1 cellular context compared by ENCODE assay signal in the genomic region with DNA sequence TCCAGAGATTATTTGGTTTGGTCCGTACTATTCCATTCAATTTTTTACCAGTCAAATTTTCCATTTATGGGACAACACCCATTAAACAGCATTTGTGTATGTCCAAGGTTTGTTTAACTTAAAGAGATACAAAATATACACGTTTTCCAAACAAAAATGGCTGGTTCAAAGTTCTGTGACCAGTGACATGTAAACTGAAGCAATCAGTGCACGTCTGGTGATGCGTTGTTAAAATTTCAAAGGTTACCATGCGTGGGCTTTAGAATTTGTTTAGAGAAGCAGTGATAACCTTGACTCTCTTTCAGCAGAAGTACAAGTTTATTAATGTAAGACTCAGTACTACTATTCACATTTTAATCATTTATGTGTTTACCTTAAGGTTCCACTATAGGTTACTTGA.
TF ChIP-seq lines count a peak whose summit lies in the region.

No MANE protein-coding gene starts in this region.

TF ChIP-seq in HepG2, 621 proteins besides CTCF, POLR2A, EP300 and RAD21 (continued from another document):
- TF ChIP-seq, protein P1, sequence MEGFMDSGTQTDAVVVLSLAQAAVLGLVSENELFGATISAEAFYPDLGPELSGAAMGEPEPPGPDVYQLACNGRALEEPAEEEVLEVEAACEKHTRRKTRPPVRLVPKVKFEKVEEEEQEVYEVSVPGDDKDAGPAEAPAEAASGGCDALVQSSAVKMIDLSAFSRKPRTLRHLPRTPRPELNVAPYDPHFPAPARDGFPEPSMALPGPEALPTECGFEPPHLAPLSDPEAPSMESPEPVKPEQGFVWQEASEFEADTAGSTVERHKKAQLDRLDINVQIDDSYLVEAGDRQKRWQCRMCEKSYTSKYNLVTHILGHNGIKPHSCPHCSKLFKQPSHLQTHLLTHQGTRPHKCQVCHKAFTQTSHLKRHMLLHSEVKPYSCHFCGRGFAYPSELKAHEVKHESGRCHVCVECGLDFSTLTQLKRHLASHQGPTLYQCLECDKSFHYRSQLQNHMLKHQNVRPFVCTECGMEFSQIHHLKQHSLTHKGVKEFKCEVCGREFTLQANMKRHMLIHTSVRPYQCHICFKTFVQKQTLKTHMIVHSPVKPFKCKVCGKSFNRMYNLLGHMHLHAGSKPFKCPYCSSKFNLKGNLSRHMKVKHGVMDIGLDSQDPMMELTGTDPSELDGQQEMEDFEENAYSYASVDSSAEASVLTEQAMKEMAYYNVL (CRISPR knock-in tag; IDR thresholded peaks at IDR 0.05; ENCODE audit: borderline replicate concordance), result peak; percentile 68; the same call in 1 of the 2 replicates
- TF ChIP-seq RXRA (CRISPR knock-in tag; IDR thresholded peaks at IDR 0.05), result no peak; the same call in 1 of the 2 replicates
- TF ChIP-seq, protein P2, sequence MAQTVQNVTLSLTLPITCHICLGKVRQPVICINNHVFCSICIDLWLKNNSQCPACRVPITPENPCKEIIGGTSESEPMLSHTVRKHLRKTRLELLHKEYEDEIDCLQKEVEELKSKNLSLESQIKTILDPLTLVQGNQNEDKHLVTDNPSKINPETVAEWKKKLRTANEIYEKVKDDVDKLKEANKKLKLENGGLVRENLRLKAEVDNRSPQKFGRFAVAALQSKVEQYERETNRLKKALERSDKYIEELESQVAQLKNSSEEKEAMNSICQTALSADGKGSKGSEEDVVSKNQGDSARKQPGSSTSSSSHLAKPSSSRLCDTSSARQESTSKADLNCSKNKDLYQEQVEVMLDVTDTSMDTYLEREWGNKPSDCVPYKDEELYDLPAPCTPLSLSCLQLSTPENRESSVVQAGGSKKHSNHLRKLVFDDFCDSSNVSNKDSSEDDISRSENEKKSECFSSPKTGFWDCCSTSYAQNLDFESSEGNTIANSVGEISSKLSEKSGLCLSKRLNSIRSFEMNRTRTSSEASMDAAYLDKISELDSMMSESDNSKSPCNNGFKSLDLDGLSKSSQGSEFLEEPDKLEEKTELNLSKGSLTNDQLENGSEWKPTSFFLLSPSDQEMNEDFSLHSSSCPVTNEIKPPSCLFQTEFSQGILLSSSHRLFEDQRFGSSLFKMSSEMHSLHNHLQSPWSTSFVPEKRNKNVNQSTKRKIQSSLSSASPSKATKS (CRISPR knock-in tag; IDR thresholded peaks at IDR 0.05), result no peak
- no peak for TF ChIP-seq ZNF431 (CRISPR knock-in tag; IDR thresholded peaks at IDR 0.05; ENCODE audit: borderline replicate concordance, low read depth)
- peak; percentile 77 for TF ChIP-seq MEIS2 (CRISPR knock-in tag; IDR thresholded peaks at IDR 0.05)
- no peak for TF ChIP-seq ZNF670 (CRISPR knock-in tag; IDR thresholded peaks at IDR 0.05; ENCODE audit: borderline replicate concordance)
- peak; percentile 89 for TF ChIP-seq SAP130 (CRISPR knock-in tag; IDR thresholded peaks at IDR 0.05; ENCODE audit: low read depth)
- peak; percentile 92 for TF ChIP-seq HMG20B (CRISPR knock-in tag; conservative IDR thresholded peaks at IDR 0.05)
- TF ChIP-seq ZNF20 (CRISPR knock-in tag; IDR thresholded peaks at IDR 0.05), result no peak
- TF ChIP-seq NR2F1 (CRISPR knock-in tag; IDR thresholded peaks at IDR 0.05), result peak; percentile 26 to 38; a peak in 1 of 4 replicates
- TF ChIP-seq ZNF652 (CRISPR knock-in tag; IDR thresholded peaks at IDR 0.05; ENCODE audit: borderline replicate concordance, low read depth), result peak; percentile 58; the same call in 1 of the 2 replicates
- no peak for TF ChIP-seq XBP1 (CRISPR knock-in tag; IDR thresholded peaks at IDR 0.05)
- TF ChIP-seq, protein P3, sequence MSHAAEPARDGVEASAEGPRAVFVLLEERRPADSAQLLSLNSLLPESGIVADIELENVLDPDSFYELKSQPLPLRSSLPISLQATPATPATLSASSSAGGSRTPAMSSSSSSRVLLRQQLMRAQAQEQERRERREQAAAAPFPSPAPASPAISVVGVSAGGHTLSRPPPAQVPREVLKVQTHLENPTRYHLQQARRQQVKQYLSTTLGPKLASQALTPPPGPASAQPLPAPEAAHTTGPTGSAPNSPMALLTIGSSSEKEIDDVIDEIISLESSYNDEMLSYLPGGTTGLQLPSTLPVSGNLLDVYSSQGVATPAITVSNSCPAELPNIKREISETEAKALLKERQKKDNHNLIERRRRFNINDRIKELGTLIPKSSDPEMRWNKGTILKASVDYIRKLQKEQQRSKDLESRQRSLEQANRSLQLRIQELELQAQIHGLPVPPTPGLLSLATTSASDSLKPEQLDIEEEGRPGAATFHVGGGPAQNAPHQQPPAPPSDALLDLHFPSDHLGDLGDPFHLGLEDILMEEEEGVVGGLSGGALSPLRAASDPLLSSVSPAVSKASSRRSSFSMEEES (CRISPR knock-in tag; IDR thresholded peaks at IDR 0.05), result peak; percentile 90
- TF ChIP-seq ZNF382 (CRISPR knock-in tag; IDR thresholded peaks at IDR 0.05; ENCODE audit: borderline replicate concordance), result no peak
- 0 out of 2 replicates have a peak, but pooled peaks have one; percentile 45 for TF ChIP-seq KDM6A (CRISPR knock-in tag; IDR thresholded peaks at IDR 0.05; ENCODE audit: low read depth)
- no peak for TF ChIP-seq TEAD2 (CRISPR knock-in tag; IDR thresholded peaks at IDR 0.05)
- no peak for TF ChIP-seq HNRNPLL (IDR thresholded peaks at IDR 0.05; ENCODE audit: low read depth, low read length, poor library complexity, severe bottlenecking)
- no peak for TF ChIP-seq NCOA5 (CRISPR knock-in tag; IDR thresholded peaks at IDR 0.05)
- TF ChIP-seq HOXD1 (CRISPR knock-in tag; IDR thresholded peaks at IDR 0.05), result peak; percentile 52; the same call in 1 of the 2 replicates
- TF ChIP-seq ZNF17 (CRISPR knock-in tag; IDR thresholded peaks at IDR 0.05), result no peak
- peak; percentile 70 for TF ChIP-seq MED8 (CRISPR knock-in tag; IDR thresholded peaks at IDR 0.05; ENCODE audit: insufficient replicate concordance)
- TF ChIP-seq HES4 (CRISPR knock-in tag; IDR thresholded peaks at IDR 0.05; ENCODE audit: borderline replicate concordance), result no peak
- TF ChIP-seq, protein P4, sequence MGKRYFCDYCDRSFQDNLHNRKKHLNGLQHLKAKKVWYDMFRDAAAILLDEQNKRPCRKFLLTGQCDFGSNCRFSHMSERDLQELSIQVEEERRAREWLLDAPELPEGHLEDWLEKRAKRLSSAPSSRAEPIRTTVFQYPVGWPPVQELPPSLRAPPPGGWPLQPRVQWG (CRISPR knock-in tag; IDR thresholded peaks at IDR 0.05; ENCODE audit: borderline replicate concordance, low read depth), result no peak
- peak; percentile 41; the same call in 1 of the 2 replicates for TF ChIP-seq KAT8 (CRISPR knock-in tag; IDR thresholded peaks at IDR 0.05)
- TF ChIP-seq ZMYM4 (CRISPR knock-in tag; IDR thresholded peaks at IDR 0.05), result peak; percentile 66; the same call in 1 of the 2 replicates
- TF ChIP-seq, protein P5, sequence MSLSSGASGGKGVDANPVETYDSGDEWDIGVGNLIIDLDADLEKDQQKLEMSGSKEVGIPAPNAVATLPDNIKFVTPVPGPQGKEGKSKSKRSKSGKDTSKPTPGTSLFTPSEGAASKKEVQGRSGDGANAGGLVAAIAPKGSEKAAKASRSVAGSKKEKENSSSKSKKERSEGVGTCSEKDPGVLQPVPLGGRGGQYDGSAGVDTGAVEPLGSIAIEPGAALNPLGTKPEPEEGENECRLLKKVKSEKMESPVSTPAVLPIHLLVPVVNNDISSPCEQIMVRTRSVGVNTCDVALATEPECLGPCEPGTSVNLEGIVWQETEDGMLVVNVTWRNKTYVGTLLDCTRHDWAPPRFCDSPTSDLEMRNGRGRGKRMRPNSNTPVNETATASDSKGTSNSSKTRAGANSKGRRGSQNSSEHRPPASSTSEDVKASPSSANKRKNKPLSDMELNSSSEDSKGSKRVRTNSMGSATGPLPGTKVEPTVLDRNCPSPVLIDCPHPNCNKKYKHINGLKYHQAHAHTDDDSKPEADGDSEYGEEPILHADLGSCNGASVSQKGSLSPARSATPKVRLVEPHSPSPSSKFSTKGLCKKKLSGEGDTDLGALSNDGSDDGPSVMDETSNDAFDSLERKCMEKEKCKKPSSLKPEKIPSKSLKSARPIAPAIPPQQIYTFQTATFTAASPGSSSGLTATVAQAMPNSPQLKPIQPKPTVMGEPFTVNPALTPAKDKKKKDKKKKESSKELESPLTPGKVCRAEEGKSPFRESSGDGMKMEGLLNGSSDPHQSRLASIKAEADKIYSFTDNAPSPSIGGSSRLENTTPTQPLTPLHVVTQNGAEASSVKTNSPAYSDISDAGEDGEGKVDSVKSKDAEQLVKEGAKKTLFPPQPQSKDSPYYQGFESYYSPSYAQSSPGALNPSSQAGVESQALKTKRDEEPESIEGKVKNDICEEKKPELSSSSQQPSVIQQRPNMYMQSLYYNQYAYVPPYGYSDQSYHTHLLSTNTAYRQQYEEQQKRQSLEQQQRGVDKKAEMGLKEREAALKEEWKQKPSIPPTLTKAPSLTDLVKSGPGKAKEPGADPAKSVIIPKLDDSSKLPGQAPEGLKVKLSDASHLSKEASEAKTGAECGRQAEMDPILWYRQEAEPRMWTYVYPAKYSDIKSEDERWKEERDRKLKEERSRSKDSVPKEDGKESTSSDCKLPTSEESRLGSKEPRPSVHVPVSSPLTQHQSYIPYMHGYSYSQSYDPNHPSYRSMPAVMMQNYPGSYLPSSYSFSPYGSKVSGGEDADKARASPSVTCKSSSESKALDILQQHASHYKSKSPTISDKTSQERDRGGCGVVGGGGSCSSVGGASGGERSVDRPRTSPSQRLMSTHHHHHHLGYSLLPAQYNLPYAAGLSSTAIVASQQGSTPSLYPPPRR (CRISPR knock-in tag; IDR thresholded peaks at IDR 0.05; ENCODE audit: borderline replicate concordance), result peak; percentile 93
- peak in 1 of 2 experiments; percentile 64; a peak in 2 of 4 replicates for TF ChIP-seq KLF16 (CRISPR knock-in tag; IDR thresholded peaks at IDR 0.05)
- TF ChIP-seq ZNF326 (CRISPR knock-in tag; IDR thresholded peaks at IDR 0.05; ENCODE audit: borderline replicate concordance), result no peak
- TF ChIP-seq ZNF644 (CRISPR knock-in tag; IDR thresholded peaks at IDR 0.05; ENCODE audit: low read depth), result peak; percentile 72; the same call in 1 of the 2 replicates
- no peak for TF ChIP-seq NFATC3 (CRISPR knock-in tag; IDR thresholded peaks at IDR 0.05)
- no peak for TF ChIP-seq ZNF124 (CRISPR knock-in tag; IDR thresholded peaks at IDR 0.05)
- TF ChIP-seq, protein P6, sequence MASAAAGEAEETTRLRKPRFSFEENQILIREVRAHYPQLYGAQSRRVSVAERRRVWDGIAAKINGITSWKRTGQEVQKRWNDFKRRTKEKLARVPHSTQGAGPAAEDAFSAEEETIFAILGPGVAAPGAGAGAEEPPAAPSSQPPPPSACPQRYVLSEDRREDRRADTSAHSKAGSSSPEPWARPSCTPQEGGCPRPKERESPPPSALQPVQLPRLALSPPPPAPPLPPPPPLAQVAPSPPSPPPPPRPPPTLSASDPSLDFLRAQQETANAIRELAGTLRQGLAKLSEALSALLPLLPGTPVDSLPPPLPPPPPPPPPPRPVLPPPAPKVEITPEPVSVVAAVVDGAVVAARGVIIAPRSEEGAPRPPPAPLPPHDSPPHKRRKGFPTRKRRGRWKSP (CRISPR knock-in tag; IDR thresholded peaks at IDR 0.05), result peak; percentile 19; the same call in 1 of the 2 replicates
- TF ChIP-seq KAT7 (CRISPR knock-in tag; IDR thresholded peaks at IDR 0.05; ENCODE audit: borderline replicate concordance), result 0 out of 2 replicates have a peak, but pooled peaks have one; percentile 62
- TF ChIP-seq ZNF552 (CRISPR knock-in tag; IDR thresholded peaks at IDR 0.05; ENCODE audit: borderline replicate concordance), result no peak
- no peak for TF ChIP-seq ZC3H4 (CRISPR knock-in tag; IDR thresholded peaks at IDR 0.05; ENCODE audit: borderline replicate concordance)
- TF ChIP-seq TCF7 (IDR thresholded peaks at IDR 0.05; ENCODE audit: low read depth), result peak; percentile 88
- TF ChIP-seq ESRRA (CRISPR knock-in tag; IDR thresholded peaks at IDR 0.05; ENCODE audit: low read depth), result peak; percentile 76; the same call in 1 of the 2 replicates
- TF ChIP-seq, protein P7, sequence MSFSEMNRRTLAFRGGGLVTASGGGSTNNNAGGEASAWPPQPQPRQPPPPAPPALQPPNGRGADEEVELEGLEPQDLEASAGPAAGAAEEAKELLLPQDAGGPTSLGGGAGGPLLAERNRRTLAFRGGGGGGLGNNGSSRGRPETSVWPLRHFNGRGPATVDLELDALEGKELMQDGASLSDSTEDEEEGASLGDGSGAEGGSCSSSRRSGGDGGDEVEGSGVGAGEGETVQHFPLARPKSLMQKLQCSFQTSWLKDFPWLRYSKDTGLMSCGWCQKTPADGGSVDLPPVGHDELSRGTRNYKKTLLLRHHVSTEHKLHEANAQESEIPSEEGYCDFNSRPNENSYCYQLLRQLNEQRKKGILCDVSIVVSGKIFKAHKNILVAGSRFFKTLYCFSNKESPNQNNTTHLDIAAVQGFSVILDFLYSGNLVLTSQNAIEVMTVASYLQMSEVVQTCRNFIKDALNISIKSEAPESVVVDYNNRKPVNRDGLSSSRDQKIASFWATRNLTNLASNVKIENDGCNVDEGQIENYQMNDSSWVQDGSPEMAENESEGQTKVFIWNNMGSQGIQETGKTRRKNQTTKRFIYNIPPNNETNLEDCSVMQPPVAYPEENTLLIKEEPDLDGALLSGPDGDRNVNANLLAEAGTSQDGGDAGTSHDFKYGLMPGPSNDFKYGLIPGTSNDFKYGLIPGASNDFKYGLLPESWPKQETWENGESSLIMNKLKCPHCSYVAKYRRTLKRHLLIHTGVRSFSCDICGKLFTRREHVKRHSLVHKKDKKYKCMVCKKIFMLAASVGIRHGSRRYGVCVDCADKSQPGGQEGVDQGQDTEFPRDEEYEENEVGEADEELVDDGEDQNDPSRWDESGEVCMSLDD (CRISPR knock-in tag; IDR thresholded peaks at IDR 0.05; ENCODE audit: borderline replicate concordance), result no peak
- TF ChIP-seq FOXO1 (CRISPR knock-in tag; IDR thresholded peaks at IDR 0.05), result peak; percentile 88; the same call in 1 of the 2 replicates
- TF ChIP-seq ZNF414 (CRISPR knock-in tag; IDR thresholded peaks at IDR 0.05), result no peak
- peak; percentile 89 for TF ChIP-seq BCL6 (CRISPR knock-in tag; IDR thresholded peaks at IDR 0.05)
- no peak for TF ChIP-seq ZNF230 (CRISPR knock-in tag; IDR thresholded peaks at IDR 0.05)
- TF ChIP-seq, protein P8, sequence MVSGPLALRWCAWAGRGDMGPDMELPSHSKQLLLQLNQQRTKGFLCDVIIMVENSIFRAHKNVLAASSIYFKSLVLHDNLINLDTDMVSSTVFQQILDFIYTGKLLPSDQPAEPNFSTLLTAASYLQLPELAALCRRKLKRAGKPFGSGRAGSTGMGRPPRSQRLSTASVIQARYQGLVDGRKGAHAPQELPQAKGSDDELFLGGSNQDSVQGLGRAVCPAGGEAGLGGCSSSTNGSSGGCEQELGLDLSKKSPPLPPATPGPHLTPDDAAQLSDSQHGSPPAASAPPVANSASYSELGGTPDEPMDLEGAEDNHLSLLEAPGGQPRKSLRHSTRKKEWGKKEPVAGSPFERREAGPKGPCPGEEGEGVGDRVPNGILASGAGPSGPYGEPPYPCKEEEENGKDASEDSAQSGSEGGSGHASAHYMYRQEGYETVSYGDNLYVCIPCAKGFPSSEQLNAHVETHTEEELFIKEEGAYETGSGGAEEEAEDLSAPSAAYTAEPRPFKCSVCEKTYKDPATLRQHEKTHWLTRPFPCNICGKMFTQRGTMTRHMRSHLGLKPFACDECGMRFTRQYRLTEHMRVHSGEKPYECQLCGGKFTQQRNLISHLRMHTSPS (CRISPR knock-in tag; IDR thresholded peaks at IDR 0.05; ENCODE audit: low read depth), result no peak
TF ChIP-seq in HepG2: peak in this region for 146.
